ENCODE assay signal across 9 cellular contexts in the genomic region with DNA sequence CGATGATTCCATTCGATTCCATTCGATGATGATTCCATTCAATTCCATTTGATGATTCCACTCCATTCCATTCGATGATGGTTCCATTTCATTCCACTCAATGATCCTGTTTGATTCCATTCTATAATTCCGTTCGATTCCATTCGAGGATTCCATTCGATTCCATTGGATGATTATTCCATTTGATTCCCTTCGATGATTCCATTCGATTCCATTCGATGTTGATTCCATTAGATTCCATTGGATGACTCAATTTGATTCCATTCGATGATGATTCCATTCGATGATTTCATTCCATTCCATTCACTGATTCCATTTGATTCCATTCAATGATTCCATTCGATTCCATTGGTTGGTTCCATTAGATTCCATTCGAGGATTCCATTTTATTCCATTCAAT.
"Had no signal": no experiment of that assay in that cellular context is flagged by ENCODE, and none has a peak within 500 bp of the region (broad histone marks: within the 10 kb centered on the region; RNA-seq: fewer than 3 reads in every experiment).

No MANE protein-coding gene starts in this region.

- H3K27ac Mint-ChIP-seq: GM23338, HFFc6 had no signal

- H3K36me3 ChIP-seq: HAP-1 had no signal

- H2AFZ ChIP-seq: GM23338 had no signal

- H3K4me2 ChIP-seq: GM23338, KMS-11 had no signal

- H3K4me3 ChIP-seq: GM23338, HAP-1 had no signal

- DNase-seq: H7, HFFc6, KBM-7 had no signal

- H3K4me1 Mint-ChIP-seq: GM23338 had no signal

- H3K27ac ChIP-seq: HL-60, KMS-11 had no signal

- FAIRE-seq: HepG2 had no signal

- ATAC-seq: GM23338, HCT116, HepG2 had no signal

- H3K4me1 ChIP-seq: HAP-1 had no signal

- H3K9ac ChIP-seq: KMS-11 had no signal

- H3K4me3 Mint-ChIP-seq: GM23338, HFFc6 had no signal
